9 cellular contexts compared by ENCODE assay signal in the genomic region with DNA sequence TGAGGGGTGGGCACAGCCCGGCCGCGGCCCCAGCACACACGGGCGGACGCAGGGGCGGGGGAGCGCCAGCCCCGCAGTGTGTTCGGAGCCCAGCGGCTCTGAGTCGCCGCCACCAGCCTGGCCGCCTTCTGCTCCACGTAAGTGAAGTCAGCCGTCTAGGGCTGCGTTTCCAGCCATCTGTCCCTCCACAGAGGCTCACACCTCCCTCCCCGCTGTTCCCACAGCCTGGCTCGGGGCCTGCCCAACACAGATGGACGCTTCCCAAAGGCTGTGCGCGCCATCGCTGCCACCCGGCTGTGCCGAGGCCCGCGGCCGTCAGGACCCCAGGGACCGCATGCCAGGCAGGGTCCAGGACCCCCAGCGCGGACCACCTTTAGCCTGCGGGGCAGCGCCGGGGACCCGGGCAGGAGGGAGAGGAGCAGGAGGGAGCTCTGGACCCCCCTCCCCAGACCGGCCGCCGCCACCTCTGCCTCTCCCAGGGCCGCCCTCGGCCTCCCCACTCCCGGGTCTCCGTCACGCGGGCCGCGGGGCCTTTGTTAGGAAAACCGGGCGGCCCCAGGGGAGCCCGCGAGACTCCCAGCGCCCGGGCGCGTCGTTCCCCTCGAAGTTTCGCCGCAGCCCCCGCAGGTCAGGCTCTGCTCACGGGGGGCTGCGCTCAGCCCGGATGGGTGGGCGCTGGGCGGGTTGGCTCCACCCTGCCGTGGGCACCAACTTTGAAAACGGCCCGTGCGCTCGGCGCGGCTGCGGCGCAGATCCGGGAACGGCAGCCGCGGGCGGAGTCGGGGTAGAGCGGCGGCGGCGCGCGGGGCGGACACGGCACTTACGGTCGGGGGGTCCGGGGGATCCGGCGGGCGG. TPM values are rescaled to one million over a fixed set of nuclear protein-coding genes. Genes with fewer than 3 reads are reported as not detected.
A peak's percentile ranks its signal among the peaks of the same experiment; 100 is the strongest.
DNase-seq lines count a peak whose midpoint lies in the region; ATAC-seq, FAIRE-seq and TF ChIP-seq lines count a peak whose summit lies in the region.
"Had no signal": no experiment of that assay in that cellular context is flagged by ENCODE, and none has a peak within 500 bp of the region (broad histone marks: within the 10 kb centered on the region; RNA-seq: fewer than 3 reads in every experiment).

No MANE protein-coding gene starts in this region.

- intact Hi-C loops in activated T-helper 2 cell treated with anti-CD3 and anti-CD28 coated beads, Interferon-gamma antibody, Interleukin-2, Interleukin-4, amounts not matched to agents 10 μg/mL and 5 μg/mL and 100 μg/mL, durations not matched to agents 14 hours and 24 hours and 36 hours (cut with micrococcal nuclease), result no loop called here

- H3K79me2 ChIP-seq in H1 (ENCODE audit: control insufficient read depth in 1 of 2, insufficient read depth in 2 of 2, low read length in 2 of 2), result no peaks in the 10 kb centered on the region

- H2BK20ac ChIP-seq in H1 (ENCODE audit: low read length), result no peak overlapping the region; the same call in 1 of the 2 replicates

- H3K27ac Mint-ChIP-seq in activated T-helper 2 cell treated with anti-CD3 and anti-CD28 coated beads, Interferon-gamma antibody, Interleukin-2, Interleukin-4, amounts not matched to agents 10 μg/mL and 5 μg/mL and 100 μg/mL, durations not matched to agents 14 hours and 24 hours and 36 hours, result no peak overlapping the region

- no peak overlapping the region for H2BK15ac ChIP-seq in H1 (ENCODE audit: low read length)
- peak overlapping the region; percentile 87 for H2BK15ac ChIP-seq in neuronal stem cell (ENCODE audit: low read length)

- H2BK12ac ChIP-seq in H1 (ENCODE audit: low read depth, low read length) (no peak overlapping the region), neuronal stem cell (ENCODE audit: low read length) (peak overlapping the region; percentile 16)

- H3K18ac ChIP-seq in H1 (ENCODE audit: extremely low read depth, low read length) (no peak overlapping the region; the same call in 1 of the 2 replicates), neuronal stem cell (ENCODE audit: low read length) (peak overlapping the region; percentile 88)

- no peak overlapping the region for H3K14ac ChIP-seq in H1 (ENCODE audit: insufficient read length)
- H3K14ac ChIP-seq in neuronal stem cell (ENCODE audit: low read length), result peak overlapping the region; percentile 63

- FAIRE-seq in D721Med (lab: Jason Lieb, UNC) (no peak), H1 (lab: Jason Lieb, UNC) (no peak)

- no peak overlapping the region for H3K27ac ChIP-seq in HUES64 (ENCODE audit: low read depth, low read length)
- H3K27ac ChIP-seq in H1 (ENCODE audit: low read depth, low read length), result no peak overlapping the region
- H3K27ac ChIP-seq in neuronal stem cell (replicated peaks; ENCODE audit: low read length), result no peak overlapping the region

- no peak overlapping the region for H4K5ac ChIP-seq in H1 (ENCODE audit: insufficient read length, low read depth, low read length)

- POLR2A ChIA-PET in H1 (lab: Charles Lee; ENCODE audit: partially characterized antibody), result interaction anchor here (0.6 to 1.3 kb wide), 2 partner anchors 75 to 192 kb away, joined by 3 to 4 read pairs; no protein-coding TSS in a partner anchor

- H3K9me3 Mint-ChIP-seq in activated T-helper 2 cell treated with anti-CD3 and anti-CD28 coated beads, Interferon-gamma antibody, Interleukin-2, Interleukin-4, amounts not matched to agents 10 μg/mL and 5 μg/mL and 100 μg/mL, durations not matched to agents 14 hours and 24 hours and 36 hours, result no peaks in the 10 kb centered on the region
- H3K9me3 Mint-ChIP-seq: neural crest cell had no signal

- no peak overlapping the region for H3K4me3 Mint-ChIP-seq in activated T-helper 2 cell treated with anti-CD3 and anti-CD28 coated beads, Interferon-gamma antibody, Interleukin-2, Interleukin-4, amounts not matched to agents 10 μg/mL and 5 μg/mL and 100 μg/mL, durations not matched to agents 14 hours and 24 hours and 36 hours (ENCODE audit: low read depth)

- H4K20me1 ChIP-seq in H1 (replicated peaks in 1 of 2; ENCODE audit: control insufficient read depth in 1 of 2, insufficient read depth in 2 of 2, low read length in 2 of 2), result peaks cover 3 to 4% of the 10 kb centered on the region in 2 experiments

- H4K8ac ChIP-seq in H1 (ENCODE audit: extremely low read depth, insufficient read depth, low read length), result peak overlapping the region; percentile 68
- H4K8ac ChIP-seq in neuronal stem cell (ENCODE audit: low read depth, low read length), result no peak overlapping the region

- CTCF ChIA-PET in H1 (lab: Charles Lee; ENCODE audit: partially characterized antibody), result interaction anchor here (0.5 to 1.4 kb wide), 5 partner anchors 64 to 239 kb away, joined by 3 read pairs; no protein-coding TSS in a partner anchor

- H3K9me3 ChIP-seq in HUES64 (ENCODE audit: insufficient read depth, low read depth, low read length) (no peaks in the 10 kb centered on the region), H1 (ENCODE audit: insufficient read depth in 2 of 2, low read depth in 1 of 2, low read length in 1 of 2) (no peaks in the 10 kb centered on the region), neuronal stem cell (replicated peaks in 1 of 2; ENCODE audit: control insufficient read depth in 2 of 2, insufficient read depth in 1 of 2, low read depth in 1 of 2, low read length in 2 of 2) (no peaks in the 10 kb centered on the region)

- H2AK5ac ChIP-seq in H1 (ENCODE audit: low read depth, low read length), result no peak overlapping the region
- H2AK5ac ChIP-seq in neuronal stem cell (ENCODE audit: low read depth, low read length), result peak overlapping the region; percentile 98

- H3K36me3 Mint-ChIP-seq in activated T-helper 2 cell treated with anti-CD3 and anti-CD28 coated beads, Interferon-gamma antibody, Interleukin-2, Interleukin-4, amounts not matched to agents 10 μg/mL and 5 μg/mL and 100 μg/mL, durations not matched to agents 14 hours and 24 hours and 36 hours (ENCODE audit: low read depth), result no peaks in the 10 kb centered on the region

- peaks cover 42% of the 10 kb centered on the region for H3K27me3 Mint-ChIP-seq in activated T-helper 2 cell treated with anti-CD3 and anti-CD28 coated beads, Interferon-gamma antibody, Interleukin-2, Interleukin-4, amounts not matched to agents 10 μg/mL and 5 μg/mL and 100 μg/mL, durations not matched to agents 14 hours and 24 hours and 36 hours (ENCODE audit: low read depth)

- DNase-seq in D721Med (ENCODE audit: insufficient read length, low spot score), result peak; percentile 28
- DNase-seq in H1 (ENCODE audit: low read depth in 1 of 2, low spot score in 2 of 2), result peak in 1 of 2 experiments; percentile 72
- DNase-seq in neuronal stem cell (ENCODE audit: low spot score), result no peak
- DNase-seq in activated T-helper 2 cell treated with anti-CD3 and anti-CD28 coated beads, Interferon-gamma antibody, Interleukin-2, Interleukin-4, amounts not matched to agents 10 μg/mL and 5 μg/mL and 100 μg/mL, durations not matched to agents 14 hours and 24 hours and 36 hours (ENCODE audit: low spot score), result no peak
- no peak for DNase-seq in HuH-7 (ENCODE audit: low spot score)

- TF ChIP-seq CTCF in D721Med (IDR thresholded peaks at IDR 0.05; ENCODE audit: insufficient read depth, missing control alignments), result no peak
- no peak for TF ChIP-seq CTCF in H1 (IDR thresholded peaks at IDR 0.05; ENCODE audit: control extremely low read depth in 1 of 3, insufficient read depth in 1 of 3, low read depth in 1 of 3, low read length in 3 of 3)

- H2AFZ ChIP-seq in H1 (ENCODE audit: low read length) (no peak overlapping the region), neuronal stem cell (ENCODE audit: low read length) (peak overlapping the region; percentile 76)

- H3K9ac ChIP-seq in HUES64 (ENCODE audit: low read depth, low read length), result peak overlapping the region; percentile 26; the same call in 1 of the 2 replicates
- H3K9ac ChIP-seq in H1 (replicated peaks in 1 of 4; ENCODE audit: extremely low read depth in 1 of 4, low read depth in 3 of 4, low read length in 3 of 4), result peak overlapping the region in 1 of 4 experiments; percentile 59; a peak in 1 of 7 replicates
- H3K9ac ChIP-seq in neuronal stem cell (ENCODE audit: low read depth, low read length, poor library complexity), result peak overlapping the region; percentile 84

- ATAC-seq in GM19463 (IDR thresholded peaks at IDR 0.05; ENCODE audit: unreplicated experiment) (no peak), HG03139 (IDR thresholded peaks at IDR 0.05; ENCODE audit: unreplicated experiment) (no peak)

- no peak for TF ChIP-seq RAD21 in H1 (IDR thresholded peaks at IDR 0.05 in 1 of 2, conservative IDR thresholded peaks at IDR 0.05 in 1 of 2; ENCODE audit: low read depth in 2 of 2, low read length in 2 of 2)

- H4K91ac ChIP-seq in H1 (replicated peaks; ENCODE audit: insufficient read length, low read length) (no peak overlapping the region), neuronal stem cell (ENCODE audit: low read depth, low read length, poor library complexity) (no peak overlapping the region)

- 7% methylated on average over 93 of the region's 93 CpGs for WGBS in HUES64
- WGBS in H1 (ENCODE audit: extremely low coverage in 1 of 2, insufficient coverage in 1 of 2, insufficient read length in 1 of 2, insufficient replicate concordance in 2 of 2, low coverage in 1 of 2, low lambda C conversion rate in 2 of 2, missing lambda C conversion rate in 1 of 2), 2 experiments, result 10% methylated on average over 56 of the region's 93 CpGs; no CpG with 5 or more reads in 1 of the 2 experiments
- no CpG with 5 or more reads among the region's 93 CpGs for WGBS in neuronal stem cell (ENCODE audit: extremely low coverage in 2 of 2, insufficient read length in 2 of 2, insufficient replicate concordance in 1 of 2), 2 donors

- TF ChIP-seq POLR2A in H1 (IDR thresholded peaks at IDR 0.05; ENCODE audit: control extremely low read depth in 1 of 2, low read depth in 2 of 2, low read length in 2 of 2), result no peak

- H2BK120ac ChIP-seq in H1 (replicated peaks; ENCODE audit: low read depth, low read length), result no peak overlapping the region
- H2BK120ac ChIP-seq in neuronal stem cell (ENCODE audit: low read depth, low read length), result no peak overlapping the region

- peaks cover 8% of the 10 kb centered on the region; the same call in 1 of the 2 replicates for H3K23me2 ChIP-seq in H1 (ENCODE audit: low read depth, low read length)

- TF ChIP-seq EP300 in H1 (IDR thresholded peaks at IDR 0.05; ENCODE audit: borderline replicate concordance in 1 of 2, low read depth in 2 of 2, low read length in 2 of 2), result no peak

- H3K4ac ChIP-seq in H1 (replicated peaks; ENCODE audit: insufficient read length, low read depth, low read length) (no peak overlapping the region), neuronal stem cell (ENCODE audit: low read length) (peak overlapping the region; percentile 93)

- no peak overlapping the region for H3K56ac ChIP-seq in H1 (replicated peaks; ENCODE audit: insufficient read length, low read depth, low read length)

- no peaks in the 10 kb centered on the region for H3K4me1 Mint-ChIP-seq in activated T-helper 2 cell treated with anti-CD3 and anti-CD28 coated beads, Interferon-gamma antibody, Interleukin-2, Interleukin-4, amounts not matched to agents 10 μg/mL and 5 μg/mL and 100 μg/mL, durations not matched to agents 14 hours and 24 hours and 36 hours (ENCODE audit: low read depth)
- H3K4me1 Mint-ChIP-seq: neural crest cell had no signal

- H2BK5ac ChIP-seq in H1 (ENCODE audit: low read depth, low read length), result no peak overlapping the region
- no peak overlapping the region for H2BK5ac ChIP-seq in neuronal stem cell (ENCODE audit: low read length)

- no peak overlapping the region for H3K23ac ChIP-seq in H1 (ENCODE audit: insufficient read length)
- H3K23ac ChIP-seq in neuronal stem cell (ENCODE audit: low read depth, low read length, poor library complexity), result peak overlapping the region; percentile 65

- H3K27me3 ChIP-seq in HUES64 (ENCODE audit: insufficient read depth, low read length), result peaks cover 48% of the 10 kb centered on the region
- peaks cover 14 to 29% (median 28%) of the 10 kb centered on the region in 4 experiments; a peak in 6 of 7 replicates for H3K27me3 ChIP-seq in H1 (replicated peaks in 1 of 4; ENCODE audit: control insufficient read depth in 3 of 4, extremely low read depth in 1 of 4, insufficient read depth in 3 of 4, low read length in 3 of 4)
- H3K27me3 ChIP-seq in neuronal stem cell (ENCODE audit: control insufficient read depth in 3 of 3, insufficient read depth in 3 of 3, low read depth in 1 of 3, low read length in 3 of 3), result peaks cover 11 to 88% (median 35%) of the 10 kb centered on the region in 3 experiments

- H3K4me2 ChIP-seq in H1 (ENCODE audit: insufficient read depth in 1 of 2, low read depth in 2 of 2, low read length in 2 of 2), result peak overlapping the region; percentile 31 to 83
- H3K4me2 ChIP-seq in neuronal stem cell (ENCODE audit: insufficient read depth, low read length, poor library complexity, severe bottlenecking), result peak overlapping the region; percentile 93

- no peaks in the 10 kb centered on the region for H3K4me1 ChIP-seq in HUES64 (ENCODE audit: insufficient read depth, low read length)
- H3K4me1 ChIP-seq in H1 (replicated peaks in 1 of 4; ENCODE audit: control insufficient read depth in 3 of 4, insufficient read depth in 4 of 4, low read length in 3 of 4), result peaks cover 0 to 7% (median 4%) of the 10 kb centered on the region in 4 experiments; a peak in 4 of 7 replicates
- peaks cover 0 to 10% of the 10 kb centered on the region in 2 donors for H3K4me1 ChIP-seq in neuronal stem cell (ENCODE audit: control insufficient read depth in 2 of 2, insufficient read depth in 1 of 2, low read depth in 1 of 2, low read length in 2 of 2)

- peak overlapping the region; percentile 48 for H3K4me3 ChIP-seq in HUES64 (ENCODE audit: low read length)
- peak overlapping the region; percentile 24 to 63 (median 30) for H3K4me3 ChIP-seq in H1 (ENCODE audit: extremely low read depth in 1 of 4, insufficient read depth in 2 of 4, low read depth in 3 of 4, low read length in 4 of 4)
- H3K4me3 ChIP-seq in neuronal stem cell (ENCODE audit: low read length in 2 of 2), result peak overlapping the region; percentile 8 to 83

- H3K36me3 ChIP-seq in HUES64 (ENCODE audit: insufficient read depth, low read length), result no peaks in the 10 kb centered on the region
- H3K36me3 ChIP-seq in H1 (ENCODE audit: control insufficient read depth in 2 of 4, insufficient read depth in 4 of 4, low read length in 3 of 4), result peaks cover 0 to 6% (median 0%) of the 10 kb centered on the region in 4 experiments; a peak in 1 of 8 replicates
- no peaks in the 10 kb centered on the region for H3K36me3 ChIP-seq in neuronal stem cell (replicated peaks in 1 of 2; ENCODE audit: control insufficient read depth in 2 of 2, insufficient read depth in 2 of 2, low read length in 2 of 2)

- no peaks in the 10 kb centered on the region for H3K79me1 ChIP-seq in H1 (ENCODE audit: low read depth, low read length)
- H3K79me1 ChIP-seq in neuronal stem cell (ENCODE audit: low read depth, low read length), result peaks cover 2% of the 10 kb centered on the region

RNA-seq across cellular contexts. Expression of a gene that starts 36.6 kb away (rescaled TPM):
- 0.40 TPM for polyA plus RNA-seq in HUES64 (2013, experiment 1 of 2)
- 1.3 TPM for polyA plus RNA-seq in HUES64 (2013, experiment 2 of 2)
- total RNA-seq in H1 (2021; fragmentation: NEBNext Ultra II Directional; extraction: Animal tissue kit (Norgen Biotek cat#: 25700)), result 1.3 and 2.7 TPM in 2 replicates
- polyA plus RNA-seq in H1 (2011; rRNA removed), result 0.51 and 1.5 TPM in 2 replicates
- polyA plus RNA-seq in H1 (2011; cell fraction: cytosol; rRNA removed), result 0.62 TPM
- polyA plus RNA-seq in H1 (2011; cell fraction: nucleus; rRNA removed), result 3.9 TPM
- polyA plus RNA-seq in H1 (2012, experiment 1 of 2), result 0.99 to 1.7 TPM (median 1.2 TPM) in 4 replicates
- polyA plus RNA-seq in H1 (2012, experiment 2 of 2), result 1.1 TPM
- polyA plus RNA-seq in H1 (2013, experiment 1 of 2), result 1.6 TPM
- polyA plus RNA-seq in H1 (2013, experiment 2 of 2), result 1.2 TPM
- polyA minus RNA-seq in H1 (2011; rRNA and poly(A)+ RNA removed), result 0.59 and 0.66 TPM in 2 replicates
- 2.9 TPM for polyA minus RNA-seq in H1 (2011; cell fraction: cytosol; rRNA and poly(A)+ RNA removed)
- polyA minus RNA-seq in H1 (2011; cell fraction: nucleus; rRNA and poly(A)+ RNA removed), result 2.1 TPM
- polyA plus RNA-seq in neuronal stem cell (2013, experiment 1 of 2), result 8.3 TPM
- 8.0 TPM for polyA plus RNA-seq in neuronal stem cell (2013, experiment 2 of 2)
- total RNA-seq in activated T-helper 2 cell treated with anti-CD3 and anti-CD28 coated beads, Interferon-gamma antibody, Interleukin-2, Interleukin-4, amounts not matched to agents 10 μg/mL and 5 μg/mL and 100 μg/mL, durations not matched to agents 14 hours and 24 hours and 36 hours, result 0.23 and 0.30 TPM in 2 replicates
